ENCODE assay signal across 9 cellular contexts in genomic region chr17:82267575-82268379, GRCh38. TPM values are rescaled to one million over a fixed set of nuclear protein-coding genes. Genes with fewer than 3 reads are reported as not detected.
DNase-seq lines count a peak whose midpoint lies in the region; ATAC-seq, FAIRE-seq and TF ChIP-seq lines count a peak whose summit lies in the region.
"Had no signal": no experiment of that assay in that cellular context is flagged by ENCODE, and none has a peak within 500 bp of the region (broad histone marks: within the 10 kb centered on the region; RNA-seq: fewer than 3 reads in every experiment).

No MANE protein-coding gene starts in this region.

- no peak for TF ChIP-seq CTCF in CD14-positive monocyte (IDR thresholded peaks at IDR 0.05)
- no peak for TF ChIP-seq CTCF in NB4 (IDR thresholded peaks at IDR 0.05; ENCODE audit: low read depth, low read length)
- no peak for TF ChIP-seq CTCF in MM.1S (IDR thresholded peaks at IDR 0.05; ENCODE audit: low read length)

- H3K4me1 ChIP-seq in MM.1S (ENCODE audit: low read length): peaks cover 7% of the 10 kb centered on the region

- H3K4me3 Mint-ChIP-seq in CD14-positive monocyte: peak overlapping the region; percentile 56 to 74

- H3K9ac ChIP-seq in MM.1S (ENCODE audit: low read length): no peak overlapping the region

- H3K4me2 ChIP-seq in MM.1S (ENCODE audit: low read depth, low read length): no peak overlapping the region

- H3K4me3 ChIP-seq in NB4 (ENCODE audit: low read depth, low read length) (no peak overlapping the region), MM.1S (ENCODE audit: low read length) (no peak overlapping the region)

- no peak for TF ChIP-seq POLR2A in NB4 (IDR thresholded peaks at IDR 0.05; ENCODE audit: extremely low read depth, insufficient read length)

- peaks cover 36% of the 10 kb centered on the region for H4K20me1 ChIP-seq in MM.1S (ENCODE audit: insufficient read depth, low read length)

- intact Hi-C loops in CD14-positive monocyte (cut with micrococcal nuclease): no loop called here

- peaks cover 17% of the 10 kb centered on the region for H3K36me3 ChIP-seq in MM.1S (replicated peaks; ENCODE audit: insufficient read depth, low read length)

- H3F3A ChIP-seq in MM.1S (ENCODE audit: insufficient read depth, low read length): no peaks in the 10 kb centered on the region

- peaks cover 96% of the 10 kb centered on the region for H3K79me2 ChIP-seq in MM.1S (ENCODE audit: low read length)

- no peaks in the 10 kb centered on the region for H3K9me3 Mint-ChIP-seq in CD14-positive monocyte
- H3K9me3 Mint-ChIP-seq: naive B cell had no signal

- peak overlapping the region; percentile 80 to 94 (median 90) for H3K27ac Mint-ChIP-seq in CD14-positive monocyte

- H3K9me2 ChIP-seq in MM.1S (replicated peaks; ENCODE audit: insufficient read depth, low read length): no peaks in the 10 kb centered on the region

- peaks cover 0 to 3% (median 0%) of the 10 kb centered on the region in 3 donors for H3K27me3 Mint-ChIP-seq in CD14-positive monocyte (ENCODE audit: low read depth in 3 of 3)
- H3K27me3 Mint-ChIP-seq: naive B cell had no signal

- H2AFZ ChIP-seq in MM.1S (ENCODE audit: low read length): no peak overlapping the region

- DNase-seq in CD14-positive monocyte (ENCODE audit: low spot score) (peak; percentile 95), NB4 (ENCODE audit: low read depth) (peak; percentile 78), frontal cortex (ENCODE audit: low spot score in 2 of 2) (peak; percentile 76 to 87), nucleus accumbens (lab: John Stamatoyannopoulos, UW) (peak in 54 of 56 donors; percentile 20 to 95 (median 83)), MM.1S (no peak), NCI-H774 (lab: John Stamatoyannopoulos, UW) (no peak)
- DNase-seq in activated naive CD4-positive, alpha-beta T cell treated with anti-CD3 and anti-CD28 coated beads, Interleukin-2, amount 50 U/mL, for 16 hours: peak; percentile 35
- DNase-seq: naive B cell had no signal

- peaks cover 84 to 94% of the 10 kb centered on the region in 2 donors for H3K36me3 Mint-ChIP-seq in CD14-positive monocyte

- no peaks in the 10 kb centered on the region for H3K9me3 ChIP-seq in MM.1S (replicated peaks; ENCODE audit: insufficient read depth, low read length)

- ATAC-seq in GM18868 (IDR thresholded peaks at IDR 0.05; ENCODE audit: unreplicated experiment): no peak

- no peaks in the 10 kb centered on the region for H3K27me3 ChIP-seq in MM.1S (replicated peaks; ENCODE audit: insufficient read depth, low read length)

- H3K27ac ChIP-seq in MM.1S (ENCODE audit: low read length): no peak overlapping the region

- peaks cover 60% of the 10 kb centered on the region for H3K4me1 Mint-ChIP-seq in CD14-positive monocyte

- no peak for FAIRE-seq in frontal cortex (lab: Jason Lieb, UNC)

RNA-seq across cellular contexts. Expression of gene CSNK1D, which starts 5.7 kb away (rescaled TPM):
- 10 to 100 TPM; 47.0 to 60.9 TPM for polyA plus RNA-seq in CD14-positive monocyte
- 22.8 TPM for total RNA-seq in frontal cortex

RNA-seq across cellular contexts. Expression of gene SLC16A3, which starts 38.9 kb away (rescaled TPM):
- polyA plus RNA-seq in CD14-positive monocyte: 10 to 100 TPM; 26.3 to 35.3 TPM
- total RNA-seq in frontal cortex: 2.0 TPM

RNA-seq across cellular contexts. Expression of gene CD7, which starts 49.6 kb away (rescaled TPM):
- polyA plus RNA-seq in CD14-positive monocyte: under 1 TPM; 0.38 to 0.42 TPM
- total RNA-seq in frontal cortex: not detected

RNA-seq across cellular contexts. Expression of gene CCDC57, which starts 55.1 kb away (rescaled TPM):
- 10 to 100 TPM; 17.1 to 20.1 TPM for polyA plus RNA-seq in CD14-positive monocyte
- total RNA-seq in frontal cortex: 17.1 TPM

Comparison
In these comparisons a context has a peak if more than half of its experiments do, and no peak if none do; other contexts are left out.
1. DNase-seq: peak in CD14-positive monocyte (single experiment), NB4 (single experiment), activated naive CD4-positive, alpha-beta T cell treated with anti-CD3 and anti-CD28 coated beads, Interleukin-2, amount 50 U/mL, for 16 hours (single experiment), frontal cortex (2 of 2) and nucleus accumbens (54 of 56); none in MM.1S (single experiment) and NCI-H774 (single experiment).